ENCODE assay signal across 14 cellular contexts in the genomic region with DNA sequence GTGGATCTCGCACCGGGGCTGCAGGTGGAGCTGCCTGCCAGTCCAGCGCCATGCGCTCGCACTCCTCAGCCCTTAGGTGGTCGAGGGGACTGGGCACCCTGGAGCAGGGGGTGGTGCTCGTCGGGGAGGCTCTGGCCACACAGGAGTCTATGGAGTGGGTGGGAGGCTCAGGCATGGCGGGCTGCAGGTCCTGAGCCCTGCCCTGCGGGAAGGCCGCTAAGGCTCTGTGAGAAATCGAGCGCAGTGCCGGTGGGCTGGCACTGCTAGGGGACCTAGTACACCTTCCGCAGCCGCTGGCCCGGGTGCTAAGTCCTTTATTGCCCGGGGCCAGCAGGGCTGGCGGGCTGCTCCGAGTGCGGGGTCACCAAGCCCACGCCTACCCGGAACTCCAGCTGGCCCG. TPM values are rescaled to one million over a fixed set of nuclear protein-coding genes. Genes with fewer than 3 reads are reported as not detected.
"Had no signal": no experiment of that assay in that cellular context is flagged by ENCODE, and none has a peak within 500 bp of the region (broad histone marks: within the 10 kb centered on the region; RNA-seq: fewer than 3 reads in every experiment).

No MANE protein-coding gene starts in this region.

RNA-seq across cellular contexts. Expression of gene TGIF2LX, which starts 43.9 kb away (rescaled TPM):
- total RNA-seq: stomach, subcutaneous adipose tissue, suprapubic skin, temporal lobe, thoracic aorta, thyroid gland, tibial nerve, transverse colon, upper lobe of left lung, upper lobe of right lung, ureter, urinary bladder, uterus, vagina had no signal
